ENCODE assay signal across 15 cellular contexts in genomic region chr6:45073771-45074170, GRCh38.
"Had no signal": no experiment of that assay in that cellular context is flagged by ENCODE, and none has a peak within 500 bp of the region (broad histone marks: within the 10 kb centered on the region; RNA-seq: fewer than 3 reads in every experiment).

No MANE protein-coding gene starts in this region.

- H3K36me3 ChIP-seq: brain microvascular endothelial cell, gastroesophageal sphincter, neural progenitor cell, pancreas, tibial artery, vagina had no signal

- H3K4me3 ChIP-seq: gastroesophageal sphincter, neural progenitor cell, pancreas, skin epidermis, tibial artery, vagina had no signal

- H3K27ac ChIP-seq: gastroesophageal sphincter, neural progenitor cell, pancreas, tibial artery, vagina had no signal

- H3K9ac ChIP-seq: neural progenitor cell had no signal

- H3K4me1 ChIP-seq: gastroesophageal sphincter, pancreas, tibial artery, vagina had no signal

- DNase-seq: activated CD4-positive, CD25-positive, alpha-beta regulatory T cell; activated CD8-positive, alpha-beta memory T cell treated with anti-CD3 and anti-CD28 coated beads, Interleukin-2, amount 10 ng/mL, durations not matched to agents 7 days and 5 days; activated naive CD4-positive, alpha-beta T cell; amygdala; brain microvascular endothelial cell; pancreas; retina; T-helper 2 cell; tibial artery had no signal

- H3K4me3 Mint-ChIP-seq: activated CD8-positive, alpha-beta memory T cell treated with anti-CD3 and anti-CD28 coated beads, Interleukin-2, amount 10 ng/mL, durations not matched to agents 7 days and 5 days; activated T-helper 1 cell treated with anti-CD3 and anti-CD28 coated beads, Interleukin-12 subunit alpha, Interleukin-12 subunit beta, Interleukin-2, Interleukin-4 antibody, amounts not matched to agents 30 ng/mL and 10 ng/mL and 1 ng/mL, durations not matched to agents 14 hours and 24 hours and 36 hours; mesothelial cell of epicardium; neural progenitor cell had no signal

- H3K4me2 ChIP-seq: neural progenitor cell had no signal

- H3K9me3 ChIP-seq: pancreas had no signal

- ATAC-seq: activated CD8-positive, alpha-beta memory T cell treated with anti-CD3 and anti-CD28 coated beads, Interleukin-2, amount 10 ng/mL, durations not matched to agents 7 days and 5 days; gastroesophageal sphincter; pancreas had no signal

- H3K27me3 Mint-ChIP-seq: activated CD8-positive, alpha-beta memory T cell treated with anti-CD3 and anti-CD28 coated beads, Interleukin-2, amount 10 ng/mL, durations not matched to agents 7 days and 5 days had no signal

- H2AFZ ChIP-seq: neural progenitor cell had no signal

- H3K27me3 ChIP-seq: brain microvascular endothelial cell, gastroesophageal sphincter, neural progenitor cell, pancreas, tibial artery, vagina had no signal

- H3K27ac Mint-ChIP-seq: activated T-helper 1 cell treated with anti-CD3 and anti-CD28 coated beads, Interleukin-12 subunit alpha, Interleukin-12 subunit beta, Interleukin-2, Interleukin-4 antibody, amounts not matched to agents 30 ng/mL and 10 ng/mL and 1 ng/mL, durations not matched to agents 14 hours and 24 hours and 36 hours; mesothelial cell of epicardium; neural progenitor cell had no signal
